Comparison of ENCODE assay signal across 22 cellular contexts in the genomic region with DNA sequence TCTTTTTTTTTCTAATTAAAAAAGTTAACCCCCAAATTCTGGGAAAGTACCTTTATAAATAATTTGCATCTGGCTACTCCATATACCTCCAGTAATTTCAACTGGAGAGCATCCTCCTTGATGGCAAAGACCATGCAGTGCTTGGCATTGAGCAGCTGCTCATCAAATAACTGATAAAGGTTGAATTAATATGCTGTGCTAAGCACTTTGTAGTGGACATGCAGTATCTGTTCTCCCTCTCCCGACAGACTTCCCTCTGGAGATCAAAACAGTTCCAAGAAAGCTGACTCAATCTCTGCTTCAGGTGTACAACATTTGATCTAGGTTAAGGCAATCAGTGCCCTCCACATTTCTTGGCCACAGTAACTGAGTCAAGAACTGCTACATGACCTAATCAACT.
"Had no signal": no experiment of that assay in that cellular context is flagged by ENCODE, and none has a peak within 500 bp of the region (broad histone marks: within the 10 kb centered on the region; RNA-seq: fewer than 3 reads in every experiment).

No MANE protein-coding gene starts in this region.

- H3K27me3 ChIP-seq: esophagus squamous epithelium, foreskin keratinocyte, heart left ventricle, pancreas, sigmoid colon, stomach, transverse colon had no signal

- H3K27ac ChIP-seq: esophagus squamous epithelium, foreskin keratinocyte, heart left ventricle, pancreas, sigmoid colon, stomach, thoracic aorta, transverse colon had no signal

- H3K9me3 ChIP-seq: esophagus squamous epithelium, heart left ventricle, pancreas, sigmoid colon, stomach, thoracic aorta, transverse colon had no signal

- H3K4me3 Mint-ChIP-seq: dendritic cell treated with granulocyte-macrophage colony-stimulating factor and Interleukin-4, amounts not matched to agents 40 ng/mL and 50 ng/mL, for 4 days; mesothelial cell of epicardium; natural killer cell had no signal

- H3K27ac Mint-ChIP-seq: dendritic cell treated with granulocyte-macrophage colony-stimulating factor and Interleukin-4, amounts not matched to agents 40 ng/mL and 50 ng/mL, for 4 days; mesothelial cell of epicardium; natural killer cell; progenitor cell of endocrine pancreas had no signal

- H3K27me3 Mint-ChIP-seq: dendritic cell treated with granulocyte-macrophage colony-stimulating factor and Interleukin-4, amounts not matched to agents 40 ng/mL and 50 ng/mL, for 4 days; progenitor cell of endocrine pancreas had no signal

- H3K4me3 ChIP-seq: esophagus squamous epithelium, heart left ventricle, pancreas, sigmoid colon, stomach, thoracic aorta, transverse colon had no signal

- FAIRE-seq: colon, islet of Langerhans, pancreas, small intestine had no signal

- H3K36me3 ChIP-seq: pancreas, thoracic aorta had no signal

- H3K36me3 Mint-ChIP-seq: natural killer cell had no signal

- H3K9me3 Mint-ChIP-seq: dendritic cell treated with granulocyte-macrophage colony-stimulating factor and Interleukin-4, amounts not matched to agents 40 ng/mL and 50 ng/mL, for 4 days; mesothelial cell of epicardium; natural killer cell had no signal

- DNase-seq: cerebellar nuclear complex; esophagus squamous epithelium; foreskin keratinocyte; heart left ventricle; hippocampal formation; natural killer cell; occipital lobe; pancreas; sigmoid colon; small intestine; stimulated activated CD4-positive, alpha-beta T cell treated with anti-CD3 and anti-CD28 coated beads, Interleukin-12 subunit alpha, Interleukin-12 subunit beta, amount 100 ng/mL, for 4 hours; stimulated activated naive CD4-positive, alpha-beta T cell; stomach; substantia nigra; transverse colon had no signal

- ATAC-seq: foreskin keratinocyte, heart left ventricle, left lobe of liver, natural killer cell, pancreas had no signal
